ENCODE assay signal across 13 cellular contexts in the genomic region with DNA sequence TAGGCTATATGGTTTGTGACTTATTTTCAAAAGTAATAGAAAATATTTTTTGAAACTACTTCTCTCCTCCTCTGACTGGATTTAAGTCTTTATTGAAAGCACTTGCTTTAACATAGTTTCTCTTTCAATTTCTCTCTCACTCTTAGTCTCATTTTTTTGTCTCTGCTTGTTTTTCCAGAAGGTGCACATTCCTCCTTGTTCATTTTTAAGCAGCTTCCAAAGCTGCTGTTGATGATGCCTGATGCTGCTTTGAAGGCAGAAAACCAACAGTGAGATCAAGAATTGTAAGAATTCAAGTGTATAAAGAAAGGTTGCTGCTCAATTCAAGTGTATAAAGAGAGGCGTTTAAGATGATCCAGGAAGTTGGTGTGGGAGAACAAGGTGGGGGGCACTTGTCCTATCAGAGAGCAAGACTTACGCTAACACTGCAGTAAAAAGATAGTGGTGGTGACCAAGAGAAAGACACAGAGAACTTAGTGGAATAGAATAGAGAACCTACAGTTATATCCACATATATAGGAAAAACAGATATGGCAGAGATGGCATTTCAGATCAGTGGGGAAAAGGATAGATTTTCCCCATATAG. TPM values are rescaled to one million over a fixed set of nuclear protein-coding genes. Genes with fewer than 3 reads are reported as not detected.
A peak's percentile ranks its signal among the peaks of the same experiment; 100 is the strongest.
DNase-seq lines count a peak whose midpoint lies in the region; ATAC-seq and TF ChIP-seq lines count a peak whose summit lies in the region.
"Had no signal": no experiment of that assay in that cellular context is flagged by ENCODE, and none has a peak within 500 bp of the region (broad histone marks: within the 10 kb centered on the region; RNA-seq: fewer than 3 reads in every experiment).

No MANE protein-coding gene starts in this region.

- no peaks in the 10 kb centered on the region for H3F3A ChIP-seq in smooth muscle cell (ENCODE audit: low read depth)

- WGBS in smooth muscle cell (ENCODE audit: low lambda C conversion rate) = 86% methylated on average over 2 of the region's 2 CpGs

- no peak overlapping the region for H2AFZ ChIP-seq in smooth muscle cell (ENCODE audit: low read depth)

- no peaks in the 10 kb centered on the region for H3K4me1 ChIP-seq in smooth muscle cell (ENCODE audit: low read depth)

- no peak overlapping the region for H3K4me3 ChIP-seq in choroid plexus epithelial cell (ENCODE audit: low read depth, low read length)
- no peak overlapping the region for H3K4me3 ChIP-seq in smooth muscle cell

- H3K9ac ChIP-seq in smooth muscle cell (ENCODE audit: low read depth) = no peak overlapping the region

- H3K4me2 ChIP-seq in smooth muscle cell = no peak overlapping the region

- peaks cover 37% of the 10 kb centered on the region for H3K36me3 Mint-ChIP-seq in activated naive CD4-positive, alpha-beta T cell treated with anti-CD3 and anti-CD28 coated beads, Interleukin-2, amount 10 ng/mL, durations not matched to agents 7 days and 5 days

- no peaks in the 10 kb centered on the region for H3K9me3 ChIP-seq in smooth muscle cell (replicated peaks; ENCODE audit: low read depth)

- no peaks in the 10 kb centered on the region for H3K27me3 ChIP-seq in smooth muscle cell (ENCODE audit: low read depth)

- peak overlapping the region; percentile 74 for H3K4me3 Mint-ChIP-seq in activated naive CD4-positive, alpha-beta T cell treated with anti-CD3 and anti-CD28 coated beads, Interleukin-2, amount 10 ng/mL, durations not matched to agents 7 days and 5 days
- H3K4me3 Mint-ChIP-seq: endodermal cell had no signal

- H3K36me3 ChIP-seq in smooth muscle cell (ENCODE audit: low read depth) = peaks cover 5% of the 10 kb centered on the region

- CTCF ChIA-PET in activated naive CD4-positive, alpha-beta T cell treated with anti-CD3 and anti-CD28 coated beads, Interleukin-2, amount 10 ng/mL, durations not matched to agents 7 days and 5 days (lab: Charles Lee) = no interaction called here

- DNase-seq in activated naive CD4-positive, alpha-beta T cell treated with anti-CD3 and anti-CD28 coated beads, Interleukin-2, amount 10 ng/mL, durations not matched to agents 7 days and 5 days = no peak
- DNase-seq in activated naive CD4-positive, alpha-beta T cell treated with Interleukin-2 at 50 U/mL for 16 hours = no peak
- DNase-seq in choroid plexus epithelial cell (ENCODE audit: low read depth) = peak; percentile 14
- no peak for DNase-seq in germinal center (ENCODE audit: low spot score)
- no peak for DNase-seq in NCI-H2196 (lab: John Stamatoyannopoulos, UW; ENCODE audit: unreplicated experiment)
- DNase-seq in smooth muscle cell (lab: John Stamatoyannopoulos, UW; ENCODE audit: unreplicated experiment) = no peak
- DNase-seq: activated gamma-delta T cell treated with Interleukin-2 at 50 U/mL for 16 hours, endodermal cell, KG1, NCI-H510A treated with DMSO at 0.1 percent for 48 hours, nucleus accumbens had no signal

- H3K27me3 Mint-ChIP-seq in activated naive CD4-positive, alpha-beta T cell treated with anti-CD3 and anti-CD28 coated beads, Interleukin-2, amount 10 ng/mL, durations not matched to agents 7 days and 5 days = no peaks in the 10 kb centered on the region

- TF ChIP-seq CTCF in choroid plexus epithelial cell (conservative IDR thresholded peaks at IDR 0.05; ENCODE audit: low read depth, low read length) (no peak), smooth muscle cell (IDR thresholded peaks at IDR 0.05; ENCODE audit: borderline replicate concordance, insufficient read depth, poor library complexity, severe bottlenecking) (no peak)

- H3K9me3 Mint-ChIP-seq in activated naive CD4-positive, alpha-beta T cell treated with anti-CD3 and anti-CD28 coated beads, Interleukin-2, amount 10 ng/mL, durations not matched to agents 7 days and 5 days = no peaks in the 10 kb centered on the region
- H3K9me3 Mint-ChIP-seq: endodermal cell had no signal

- peaks cover 38% of the 10 kb centered on the region for H3K4me1 Mint-ChIP-seq in activated naive CD4-positive, alpha-beta T cell treated with anti-CD3 and anti-CD28 coated beads, Interleukin-2, amount 10 ng/mL, durations not matched to agents 7 days and 5 days

- H3K27ac Mint-ChIP-seq in activated naive CD4-positive, alpha-beta T cell treated with anti-CD3 and anti-CD28 coated beads, Interleukin-2, amount 10 ng/mL, durations not matched to agents 7 days and 5 days = peak overlapping the region; percentile 90
- H3K27ac Mint-ChIP-seq: endodermal cell had no signal

- H3K27ac ChIP-seq in smooth muscle cell (ENCODE audit: low read depth) = no peak overlapping the region

- peaks cover 96% of the 10 kb centered on the region for H3K79me2 ChIP-seq in smooth muscle cell (ENCODE audit: low read depth)

- peak; percentile 41 for ATAC-seq in HG03439 (IDR thresholded peaks at IDR 0.05; ENCODE audit: unreplicated experiment)
- ATAC-seq in HG03521 (IDR thresholded peaks at IDR 0.05; ENCODE audit: unreplicated experiment) = no peak

- peaks cover 73% of the 10 kb centered on the region for H4K20me1 ChIP-seq in smooth muscle cell (ENCODE audit: low read depth)

RNA-seq across cellular contexts. Expression of gene NR2C2, which starts 12.1 kb away (rescaled TPM):
- 28.5 and 28.7 TPM in 2 replicates for total RNA-seq in smooth muscle cell
- 11.6 and 11.7 TPM in 2 replicates for polyA plus RNA-seq in smooth muscle cell
